Comparison of ENCODE assay signal across 1 cellular context in genomic region chrY:15385178-15385577, GRCh38.
A peak's percentile ranks its signal among the peaks of the same experiment; 100 is the strongest.
TF ChIP-seq lines count a peak whose summit lies in the region.

No MANE protein-coding gene starts in this region.

TF ChIP-seq in GM23338, 12 proteins besides CTCF, POLR2A, EP300 and RAD21:
- no peak for TF ChIP-seq REST (IDR thresholded peaks at IDR 0.05; ENCODE audit: unreplicated experiment)
- no peak for TF ChIP-seq CREB1 (CRISPR knock-in tag; IDR thresholded peaks at IDR 0.05; ENCODE audit: low read depth)
- no peak for TF ChIP-seq ZNF331 (CRISPR knock-in tag; IDR thresholded peaks at IDR 0.05; ENCODE audit: low read depth)
- no peak for TF ChIP-seq POLR2AphosphoS5 (IDR thresholded peaks at IDR 0.05; ENCODE audit: low read depth)
- no peak for TF ChIP-seq EZH2phosphoT487 (IDR thresholded peaks at IDR 0.05; ENCODE audit: unreplicated experiment)
- TF ChIP-seq ZNF462 (CRISPR knock-in tag; IDR thresholded peaks at IDR 0.05) = peak; percentile 87
